Comparison of ENCODE assay signal across 9 cellular contexts in genomic region chr1:230766318-230766717, GRCh38. TPM values are rescaled to one million over a fixed set of nuclear protein-coding genes. Genes with fewer than 3 reads are reported as not detected.
"Had no signal": no experiment of that assay in that cellular context is flagged by ENCODE, and none has a peak within 500 bp of the region (broad histone marks: within the 10 kb centered on the region; RNA-seq: fewer than 3 reads in every experiment).

No MANE protein-coding gene starts in this region.

- FAIRE-seq: HTR-8/SVneo, K562 had no signal

- H3K4me2 ChIP-seq: KMS-11 had no signal

- H3K27ac ChIP-seq: HL-60, KMS-11 had no signal

- H3K9ac ChIP-seq: KMS-11 had no signal

- DNase-seq: IMR-90, KBM-7, KG1 had no signal

- ATAC-seq: K562 had no signal

- H3K4me3 ChIP-seq: K562 had no signal

RNA-seq across cellular contexts. Expression of gene CAPN9, which starts 19.1 kb away (rescaled TPM):
- total RNA-seq: HT1080, IMR-90, K562 had no signal
- polyA plus RNA-seq: IgD-negative memory B cell, IMR-90, K562 had no signal

RNA-seq across cellular contexts. Expression of gene AGT, which starts 52.4 kb away (rescaled TPM):
- polyA plus RNA-seq: IgD-negative memory B cell, K562 had no signal
